Comparison of ENCODE assay signal across 30 cellular contexts in the genomic region with DNA sequence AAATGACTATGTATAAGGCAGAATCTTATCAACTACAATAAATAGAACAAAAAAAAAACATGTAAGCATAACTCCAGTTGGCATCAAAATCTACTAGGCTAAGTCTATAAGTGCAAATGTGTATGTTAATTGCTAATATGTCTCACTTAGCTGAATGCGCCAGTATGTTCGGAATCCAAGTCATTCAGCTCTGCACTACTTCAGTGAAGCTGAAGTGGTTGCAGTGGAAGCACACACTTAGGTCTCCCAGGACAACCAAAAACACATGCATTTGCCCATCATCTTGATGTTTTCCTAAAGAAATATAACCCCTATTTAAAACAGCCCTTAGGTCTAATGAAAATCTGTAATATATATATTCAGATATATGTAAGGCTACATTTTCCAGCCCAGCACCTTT.
"Had no signal": no experiment of that assay in that cellular context is flagged by ENCODE, and none has a peak within 500 bp of the region (broad histone marks: within the 10 kb centered on the region; RNA-seq: fewer than 3 reads in every experiment).

No MANE protein-coding gene starts in this region.

- H3K4me3 Mint-ChIP-seq: activated B cell treated with CpG ODN at 0.5 μM for 24 hours; activated CD4-positive, alpha-beta memory T cell treated with anti-CD3 and anti-CD28 coated beads for 36 hours; activated CD4-positive, alpha-beta T cell treated with anti-CD3 and anti-CD28 coated beads, Interleukin-2, amount 10 ng/mL, durations not matched to agents 7 days and 5 days; activated naive CD4-positive, alpha-beta T cell treated with anti-CD3 and anti-CD28 coated beads for 36 hours; activated naive CD8-positive, alpha-beta T cell; activated T-helper 17 cell treated with anti-CD3 and anti-CD28 coated beads, Interleukin-2, amount 50 U/mL, for 72 hours; brain; T-cell had no signal

- H3K27ac ChIP-seq: SJSA1 had no signal

- H3K36me3 ChIP-seq: SJSA1 had no signal

- H3K4me1 Mint-ChIP-seq: activated B cell treated with CpG ODN at 0.5 μM for 24 hours; activated CD4-positive, alpha-beta T cell treated with anti-CD3 and anti-CD28 coated beads, Interleukin-2, amount 10 ng/mL, durations not matched to agents 7 days and 5 days; activated T-helper 17 cell treated with anti-CD3 and anti-CD28 coated beads, Interleukin-2, amount 50 U/mL, for 72 hours; brain; T-cell had no signal

- DNase-seq: activated B cell treated with CpG ODN at 0.5 μM for 24 hours; activated CD4-positive, alpha-beta memory T cell treated with anti-CD3 and anti-CD28 coated beads for 36 hours; activated CD4-positive, alpha-beta T cell treated with anti-CD3 and anti-CD28 coated beads, Interleukin-2, amount 10 ng/mL, durations not matched to agents 7 days and 5 days; activated CD8-positive, alpha-beta memory T cell treated with anti-CD3 and anti-CD28 coated beads for 24 hours; activated gamma-delta T cell; activated naive CD4-positive, alpha-beta T cell treated with anti-CD3 and anti-CD28 coated beads for 36 hours; activated T-cell treated with anti-CD3 and anti-CD28 coated beads, Interleukin-2, amount 50 U/mL, for 48 hours; amygdala; Kasumi-1; KBM-7; NCI-H1105 treated with DMSO at 0.1 percent for 48 hours; NCI-H1436 treated with DMSO at 0.1 percent for 48 hours; NCI-H187; NCI-H2081; NCI-H2171; NCI-H2227 treated with DMSO at 0.1 percent for 48 hours; NCI-H526; NCI-H774; NK-92 treated with Interleukin-12 subunit alpha and Interleukin-12 subunit beta, amount 100 ng/mL, for 24 hours; OCI-M1; RPMI8226; SHP77; T-cell; T-helper 2 cell; T1000 had no signal

- H3K9me3 Mint-ChIP-seq: activated B cell treated with CpG ODN at 0.5 μM for 24 hours; activated CD4-positive, alpha-beta memory T cell treated with anti-CD3 and anti-CD28 coated beads for 36 hours; activated CD4-positive, alpha-beta T cell treated with anti-CD3 and anti-CD28 coated beads, Interleukin-2, amount 10 ng/mL, durations not matched to agents 7 days and 5 days; activated naive CD4-positive, alpha-beta T cell treated with anti-CD3 and anti-CD28 coated beads for 36 hours; activated T-helper 17 cell treated with anti-CD3 and anti-CD28 coated beads, Interleukin-2, amount 50 U/mL, for 72 hours; T-cell had no signal

- H3K4me3 ChIP-seq: SJSA1 had no signal

- H3K9me3 ChIP-seq: SJSA1 had no signal

- H3K36me3 Mint-ChIP-seq: activated CD4-positive, alpha-beta memory T cell treated with anti-CD3 and anti-CD28 coated beads for 36 hours; activated naive CD8-positive, alpha-beta T cell; brain; T-cell had no signal

- H3K27me3 Mint-ChIP-seq: brain had no signal

- H3K4me1 ChIP-seq: SJSA1 had no signal

- H3K27ac Mint-ChIP-seq: activated B cell treated with CpG ODN at 0.5 μM for 24 hours; activated CD4-positive, alpha-beta memory T cell treated with anti-CD3 and anti-CD28 coated beads for 36 hours; activated CD4-positive, alpha-beta T cell treated with anti-CD3 and anti-CD28 coated beads, Interleukin-2, amount 10 ng/mL, durations not matched to agents 7 days and 5 days; activated naive CD4-positive, alpha-beta T cell treated with anti-CD3 and anti-CD28 coated beads for 36 hours; activated naive CD8-positive, alpha-beta T cell; activated T-helper 17 cell treated with anti-CD3 and anti-CD28 coated beads, Interleukin-2, amount 50 U/mL, for 72 hours; brain; T-cell had no signal

- H3K27me3 ChIP-seq: SJSA1 had no signal

- ATAC-seq: activated T-helper 17 cell treated with anti-CD3 and anti-CD28 coated beads, Interleukin-2, amount 50 U/mL, for 72 hours; Panc1; T-cell had no signal
